Comparison of ENCODE assay signal across 18 cellular contexts in genomic region chr22:31241200-31241599, GRCh38. TPM values are rescaled to one million over a fixed set of nuclear protein-coding genes. Genes with fewer than 3 reads are reported as not detected.
DNase-seq lines count a peak whose midpoint lies in the region; ATAC-seq, FAIRE-seq and TF ChIP-seq lines count a peak whose summit lies in the region.
"Had no signal": no experiment of that assay in that cellular context is flagged by ENCODE, and none has a peak within 500 bp of the region (broad histone marks: within the 10 kb centered on the region; RNA-seq: fewer than 3 reads in every experiment).

No MANE protein-coding gene starts in this region.

- H3K4me1 ChIP-seq in K562 (replicated peaks in 1 of 2; ENCODE audit: control insufficient read depth in 2 of 2, insufficient read depth in 2 of 2, low read length in 2 of 2) (peaks cover 0 to 16% of the 10 kb centered on the region in 2 experiments; a peak in 3 of 5 replicates), mesodermal cell (ENCODE audit: control insufficient read depth, insufficient read depth, low read length, poor library complexity, severe bottlenecking) (peaks cover 77% of the 10 kb centered on the region), neuronal stem cell (ENCODE audit: control insufficient read depth in 2 of 2, insufficient read depth in 1 of 2, low read depth in 1 of 2, low read length in 2 of 2) (peaks cover 7 to 14% of the 10 kb centered on the region in 2 donors)
- H3K4me1 ChIP-seq: vagina had no signal

- no peak for TF ChIP-seq EP300 in K562 (IDR thresholded peaks at IDR 0.05; ENCODE audit: low read length)

- BruUV-seq in K562 (replicated peaks; lab: Mats Ljungman, UMichigan) = no TSS peak

- H3K9me3 ChIP-seq in K562 (replicated peaks; ENCODE audit: control insufficient read depth, insufficient read depth, low read depth, low read length) = no peaks in the 10 kb centered on the region
- H3K9me3 ChIP-seq in mesodermal cell (ENCODE audit: control insufficient read depth, low read length) = no peaks in the 10 kb centered on the region
- H3K9me3 ChIP-seq in neuronal stem cell (replicated peaks in 1 of 2; ENCODE audit: control insufficient read depth in 2 of 2, insufficient read depth in 1 of 2, low read depth in 1 of 2, low read length in 2 of 2) = no peaks in the 10 kb centered on the region
- H3K9me3 ChIP-seq: BLaER1, vagina had no signal

- DNase-seq in CD14-positive monocyte (ENCODE audit: low spot score) (no peak), HFFc6 (peak; percentile 4), K562 (ENCODE audit: extremely low read depth in 1 of 4, low spot score in 3 of 4) (peak in 3 of 4 experiments; percentile 10 to 25 (median 21)), neuronal stem cell (ENCODE audit: low spot score) (no peak), iPS-NIHi11 (ENCODE audit: low spot score) (no peak)
- DNase-seq in activated naive CD4-positive, alpha-beta T cell treated with anti-CD3 and anti-CD28 coated beads, Interleukin-2, amount 10 ng/mL, durations not matched to agents 7 days and 5 days = no peak
- DNase-seq: activated T-cell treated with anti-CD3 and anti-CD28 coated beads, Interleukin-2, amount 50 U/mL, for 4 hours; amygdala; dorsolateral prefrontal cortex; MV-4-11; NCI-H2171; retina; stimulated activated naive CD8-positive, alpha-beta T cell treated with anti-CD3 and anti-CD28 coated beads, Interleukin-15, Interleukin-2, amounts not matched to agents 100 U/mL and 50 U/mL, for 24 hours had no signal

- TF ChIP-seq POLR2A in K562 (conservative IDR thresholded peaks at IDR 0.05) = no peak

- H3K27me3 ChIP-seq in K562 (ENCODE audit: control insufficient read depth in 2 of 2, insufficient read depth in 2 of 2, low read length in 2 of 2) (no peaks in the 10 kb centered on the region), neuronal stem cell (ENCODE audit: control insufficient read depth in 3 of 3, insufficient read depth in 3 of 3, low read depth in 1 of 3, low read length in 3 of 3) (no peaks in the 10 kb centered on the region)
- H3K27me3 ChIP-seq: BLaER1, dorsolateral prefrontal cortex, vagina had no signal

- H4K20me1 ChIP-seq in K562 (replicated peaks; ENCODE audit: control insufficient read depth, insufficient read depth, low read length) = peaks cover 7% of the 10 kb centered on the region; the same call in 1 of the 2 replicates

- no peak overlapping the region for H2AK5ac ChIP-seq in neuronal stem cell (ENCODE audit: low read depth, low read length)

- peaks cover 0 to 1% (median 0%) of the 10 kb centered on the region in 7 donors for H3K9me3 Mint-ChIP-seq in CD14-positive monocyte
- H3K9me3 Mint-ChIP-seq in HFFc6 = no peaks in the 10 kb centered on the region
- no peaks in the 10 kb centered on the region for H3K9me3 Mint-ChIP-seq in activated naive CD4-positive, alpha-beta T cell treated with anti-CD3 and anti-CD28 coated beads, Interleukin-2, amount 10 ng/mL, durations not matched to agents 7 days and 5 days
- H3K9me3 Mint-ChIP-seq: activated T-cell treated with anti-CD3 and anti-CD28 coated beads, Interleukin-2, amount 50 U/mL, for 4 hours had no signal

- no peak overlapping the region for H2BK5ac ChIP-seq in neuronal stem cell (ENCODE audit: low read length)

- intact Hi-C loops in CD14-positive monocyte (cut with micrococcal nuclease) = no loop called here
- intact Hi-C loops in K562 (cut with micrococcal nuclease) = no loop called here

- no peak overlapping the region for H3K27ac ChIP-seq in K562 (ENCODE audit: extremely low read depth, low read depth, low read length)
- H3K27ac ChIP-seq in mesodermal cell (ENCODE audit: low read depth, low read length, severe bottlenecking) = peak overlapping the region; percentile 75
- no peak overlapping the region for H3K27ac ChIP-seq in neuronal stem cell (replicated peaks; ENCODE audit: low read length)
- H3K27ac ChIP-seq: BLaER1, dorsolateral prefrontal cortex, vagina had no signal

- H3K36me3 Mint-ChIP-seq in CD14-positive monocyte = peaks cover 27 to 41% of the 10 kb centered on the region in 2 donors
- H3K36me3 Mint-ChIP-seq in HFFc6 (ENCODE audit: low read depth) = no peaks in the 10 kb centered on the region
- peaks cover 26% of the 10 kb centered on the region for H3K36me3 Mint-ChIP-seq in activated naive CD4-positive, alpha-beta T cell treated with anti-CD3 and anti-CD28 coated beads, Interleukin-2, amount 10 ng/mL, durations not matched to agents 7 days and 5 days

- H3K4me2 ChIP-seq in K562 (ENCODE audit: insufficient read depth, low read length) (no peak overlapping the region), neuronal stem cell (ENCODE audit: insufficient read depth, low read length, poor library complexity, severe bottlenecking) (no peak overlapping the region)
- H3K4me2 ChIP-seq: BLaER1 had no signal

- no peak overlapping the region for H4K8ac ChIP-seq in neuronal stem cell (ENCODE audit: low read depth, low read length)

- H2BK12ac ChIP-seq in neuronal stem cell (ENCODE audit: low read length) = no peak overlapping the region

- H3K4ac ChIP-seq in neuronal stem cell (ENCODE audit: low read length) = no peak overlapping the region

- no peaks in the 10 kb centered on the region for H3K79me2 ChIP-seq in K562 (ENCODE audit: control insufficient read depth, insufficient read depth, low read length)

- TF ChIP-seq CTCF in CD14-positive monocyte (IDR thresholded peaks at IDR 0.05) (no peak), HFFc6 (IDR thresholded peaks at IDR 0.05) (no peak), K562 (IDR thresholded peaks at IDR 0.05 in 2 of 3, conservative IDR thresholded peaks at IDR 0.05 in 1 of 3; ENCODE audit: insufficient read depth in 2 of 3, low read depth in 1 of 3, low read length in 3 of 3) (no peak)

- H3K4me3 Mint-ChIP-seq in CD14-positive monocyte (no peak overlapping the region), HFFc6 (peak overlapping the region; percentile 28; the same call in 1 of the 2 replicates)
- H3K4me3 Mint-ChIP-seq in activated naive CD4-positive, alpha-beta T cell treated with anti-CD3 and anti-CD28 coated beads, Interleukin-2, amount 10 ng/mL, durations not matched to agents 7 days and 5 days = no peak overlapping the region
- H3K4me3 Mint-ChIP-seq: activated T-cell treated with anti-CD3 and anti-CD28 coated beads, Interleukin-2, amount 50 U/mL, for 4 hours had no signal

- H3K27me3 Mint-ChIP-seq in CD14-positive monocyte (ENCODE audit: low read depth in 3 of 3) (no peaks in the 10 kb centered on the region), HFFc6 (ENCODE audit: insufficient read depth) (no peaks in the 10 kb centered on the region)
- H3K27me3 Mint-ChIP-seq in activated naive CD4-positive, alpha-beta T cell treated with anti-CD3 and anti-CD28 coated beads, Interleukin-2, amount 10 ng/mL, durations not matched to agents 7 days and 5 days = no peaks in the 10 kb centered on the region

- no peak overlapping the region for H3K23ac ChIP-seq in neuronal stem cell (ENCODE audit: low read depth, low read length, poor library complexity)

- in situ Hi-C loops in K562 (cut with MboI) = no loop called here

- WGBS in K562 (ENCODE audit: insufficient coverage, low coverage, missing lambda C conversion rate) = 0% methylated on average over 1 of the region's 1 CpG
- WGBS in mesodermal cell (ENCODE audit: insufficient coverage in 2 of 2), 2 experiments = 17 to 65% methylated on average over 1 of the region's 1 CpG
- no CpG with 5 or more reads among the region's 1 CpG for WGBS in neuronal stem cell (ENCODE audit: extremely low coverage in 2 of 2, insufficient read length in 2 of 2, insufficient replicate concordance in 1 of 2), 2 donors

- peaks cover 3% of the 10 kb centered on the region for H3K79me1 ChIP-seq in neuronal stem cell (ENCODE audit: low read depth, low read length)

- POLR2A ChIA-PET in K562 (lab: Yijun Ruan, JAX) = interaction anchor here (1.1 kb wide), 2 partner anchors 10 to 12 kb away, joined by 4 read pairs; no protein-coding TSS in a partner anchor

- H3K27ac Mint-ChIP-seq in CD14-positive monocyte = peak overlapping the region in 4 of 7 donors; percentile 22 to 76 (median 43)
- H3K27ac Mint-ChIP-seq in HFFc6 = peak overlapping the region; percentile 61
- H3K27ac Mint-ChIP-seq in activated naive CD4-positive, alpha-beta T cell treated with anti-CD3 and anti-CD28 coated beads, Interleukin-2, amount 10 ng/mL, durations not matched to agents 7 days and 5 days = no peak overlapping the region

- no peak overlapping the region for H3K4me3 ChIP-seq in K562
- no peak overlapping the region for H3K4me3 ChIP-seq in mesodermal cell (ENCODE audit: extremely low read depth, insufficient read depth, low read length, poor library complexity, severe bottlenecking)
- H3K4me3 ChIP-seq in neuronal stem cell (ENCODE audit: low read length in 2 of 2) = no peak overlapping the region
- H3K4me3 ChIP-seq: BLaER1, dorsolateral prefrontal cortex, vagina had no signal

- ATAC-seq in K562 (no peak), GM19463 (IDR thresholded peaks at IDR 0.05; ENCODE audit: unreplicated experiment) (no peak)
- ATAC-seq: activated T-cell treated with anti-CD3 and anti-CD28 coated beads, Interleukin-2, amount 50 U/mL, for 4 hours; stimulated activated naive CD8-positive, alpha-beta T cell treated with anti-CD3 and anti-CD28 coated beads, Interleukin-15, Interleukin-2, amounts not matched to agents 100 U/mL and 50 U/mL, for 24 hours had no signal

- no peak overlapping the region for H2BK120ac ChIP-seq in neuronal stem cell (ENCODE audit: low read depth, low read length)

- H3K9ac ChIP-seq in K562 (ENCODE audit: insufficient read depth in 1 of 2, low read depth in 2 of 2, low read length in 2 of 2) (no peak overlapping the region), neuronal stem cell (ENCODE audit: low read depth, low read length, poor library complexity) (no peak overlapping the region)
- H3K9ac ChIP-seq: BLaER1 had no signal

- FAIRE-seq in K562 (lab: Jason Lieb, UNC) = peak; percentile 67
- FAIRE-seq: GM19239 had no signal

- H2BK15ac ChIP-seq in neuronal stem cell (ENCODE audit: low read length) = no peak overlapping the region

- H3K4me1 Mint-ChIP-seq in CD14-positive monocyte = peaks cover 4% of the 10 kb centered on the region
- peaks cover 61% of the 10 kb centered on the region for H3K4me1 Mint-ChIP-seq in HFFc6 (ENCODE audit: low read depth)
- H3K4me1 Mint-ChIP-seq in activated naive CD4-positive, alpha-beta T cell treated with anti-CD3 and anti-CD28 coated beads, Interleukin-2, amount 10 ng/mL, durations not matched to agents 7 days and 5 days = peaks cover 37% of the 10 kb centered on the region

- no peak for TF ChIP-seq RAD21 in K562 (CRISPR knock-in tag; conservative IDR thresholded peaks at IDR 0.05 in 1 of 2, IDR thresholded peaks at IDR 0.05 in 1 of 2)

- no peak overlapping the region for H3K14ac ChIP-seq in neuronal stem cell (ENCODE audit: low read length)

- no peaks in the 10 kb centered on the region for H3K9me1 ChIP-seq in K562 (ENCODE audit: control insufficient read depth, insufficient read depth, low read length)

- H4K91ac ChIP-seq in neuronal stem cell (ENCODE audit: low read depth, low read length, poor library complexity) = no peak overlapping the region

- no peak overlapping the region for H3K18ac ChIP-seq in neuronal stem cell (ENCODE audit: low read length)

- CTCF ChIA-PET in K562 (lab: Yijun Ruan, JAX; ENCODE audit: low intra/inter-chr PET ratio) = no interaction called here
- CTCF ChIA-PET in activated naive CD4-positive, alpha-beta T cell treated with anti-CD3 and anti-CD28 coated beads, Interleukin-2, amount 10 ng/mL, durations not matched to agents 7 days and 5 days (lab: Charles Lee) = interaction anchor here (1.4 kb wide), 1 partner anchor 23 kb away, joined by 3 read pairs; no protein-coding TSS in a partner anchor

- H3K36me3 ChIP-seq in K562 (ENCODE audit: control insufficient read depth, insufficient read depth, low read length) (no peaks in the 10 kb centered on the region), mesodermal cell (ENCODE audit: control insufficient read depth, insufficient read depth, low read length) (peaks cover 9% of the 10 kb centered on the region), neuronal stem cell (replicated peaks in 1 of 2; ENCODE audit: control insufficient read depth in 2 of 2, insufficient read depth in 2 of 2, low read length in 2 of 2) (peaks cover 0 to 12% of the 10 kb centered on the region in 2 donors)
- H3K36me3 ChIP-seq: vagina had no signal

- no peak overlapping the region for H2AFZ ChIP-seq in K562 (ENCODE audit: low read depth, low read length)
- H2AFZ ChIP-seq in neuronal stem cell (ENCODE audit: low read length) = no peak overlapping the region

RNA-seq across cellular contexts. Expression of gene LIMK2, which starts 29.1 kb away (rescaled TPM):
- polyA plus RNA-seq in CD14-positive monocyte (10 to 100 TPM in 1 of 2 donors, 1 to 10 TPM in 1; 5.5 to 10.1 TPM), K562 (2011; rRNA removed) (4.3 and 6.6 TPM in 2 replicates), K562 (2014; fragmentation: Illumina TruSeq; extraction: Trizol) (12.0 and 12.3 TPM in 2 replicates), K562 (2014; fragmentation: Nextera tagmentation; extraction: Ambion mirVana) (1 to 10 TPM; 1.1 to 1.3 TPM), K562 (2014; rRNA removed) (5.9 and 9.0 TPM in 2 replicates)
- total RNA-seq in HFFc6 (2021; fragmentation: NEBNext Ultra II Directional; extraction: Animal tissue kit (Norgen Biotek cat#: 25700)) = 10 to 100 TPM; 27.9 to 31.4 (median 28.9) TPM
- 40.3 and 41.1 TPM in 2 replicates for total RNA-seq in K562 (2011; cell fraction: chromatin; rRNA removed; ENCODE audit: low replicate concordance)
- 17.3 and 19.1 TPM in 2 replicates for total RNA-seq in K562 (2011; cell fraction: nucleolus; rRNA removed)
- 26.4 and 30.2 TPM in 2 replicates for total RNA-seq in K562 (2011; cell fraction: nucleoplasm; rRNA removed)
- total RNA-seq in K562 (2014; rRNA removed) (11.1 and 14.5 TPM in 2 replicates), K562 (2014; rRNA removed; fragmentation: Illumina TruSeq; extraction: Trizol) (8.0 and 8.5 TPM in 2 replicates), K562 (2015; rRNA removed; fragmentation: Illumina TruSeq; extraction: Trizol) (7.9 and 8.9 TPM in 2 replicates), K562 (2021) (14.2 TPM in 2 replicates)
- 5.3 and 5.8 TPM in 2 replicates for polyA plus RNA-seq in K562 (2011; cell fraction: cytosol; rRNA removed)
- 12.7 and 15.5 TPM in 2 replicates for polyA plus RNA-seq in K562 (2011; cell fraction: nucleus; rRNA removed)
- 8.8 and 9.2 TPM in 2 replicates for polyA plus RNA-seq in K562 (2012)
- polyA minus RNA-seq in K562 (2011; rRNA and poly(A)+ RNA removed) = 7.1 and 8.2 TPM in 2 replicates
- 3.5 and 3.9 TPM in 2 replicates for polyA minus RNA-seq in K562 (2011; cell fraction: cytosol; rRNA and poly(A)+ RNA removed)
- polyA minus RNA-seq in K562 (2011; cell fraction: nucleus; rRNA and poly(A)+ RNA removed) = 7.9 and 14.3 TPM in 2 replicates
- 36.4 TPM for polyA plus RNA-seq in mesodermal cell (2013, experiment 1 of 2)
- 33.4 TPM for polyA plus RNA-seq in mesodermal cell (2013, experiment 2 of 2)
- polyA plus RNA-seq in neuronal stem cell (2013, experiment 1 of 2) = 27.2 TPM
- polyA plus RNA-seq in neuronal stem cell (2013, experiment 2 of 2) = 24.6 TPM

RNA-seq across cellular contexts. Expression of gene PIK3IP1, which starts 51.1 kb away (rescaled TPM):
- polyA plus RNA-seq in CD14-positive monocyte (10 to 100 TPM; 21.8 to 21.9 TPM), K562 (2011; rRNA removed) (0.71 and 2.3 TPM in 2 replicates), K562 (2014; fragmentation: Illumina TruSeq; extraction: Trizol) (0.83 and 1.1 TPM in 2 replicates), K562 (2014; fragmentation: Nextera tagmentation; extraction: Ambion mirVana) (under 1 TPM; 0.11 to 0.18 TPM), K562 (2014; rRNA removed) (0.88 and 1.2 TPM in 2 replicates)
- total RNA-seq in HFFc6 (2021; fragmentation: NEBNext Ultra II Directional; extraction: Animal tissue kit (Norgen Biotek cat#: 25700)) = 10 to 100 TPM in 1 of 6 experiments, 1 to 10 TPM in 5; 8.3 to 11.3 (median 8.9) TPM
- total RNA-seq in K562 (2011; cell fraction: chromatin; rRNA removed; ENCODE audit: low replicate concordance) = 3.1 and 4.7 TPM in 2 replicates
- total RNA-seq in K562 (2011; cell fraction: nucleolus; rRNA removed) = 5.1 and 6.2 TPM in 2 replicates
- 5.6 and 6.2 TPM in 2 replicates for total RNA-seq in K562 (2011; cell fraction: nucleoplasm; rRNA removed)
- total RNA-seq in K562 (2014; rRNA removed) (0.77 and 1.0 TPM in 2 replicates), K562 (2014; rRNA removed; fragmentation: Illumina TruSeq; extraction: Trizol) (0.67 and 0.76 TPM in 2 replicates), K562 (2015; rRNA removed; fragmentation: Illumina TruSeq; extraction: Trizol) (0.68 and 0.87 TPM in 2 replicates), K562 (2021) (1.3 TPM in 2 replicates)
- polyA plus RNA-seq in K562 (2011; cell fraction: cytosol; rRNA removed) = 0.73 and 2.3 TPM in 2 replicates
- 1.7 and 2.8 TPM in 2 replicates for polyA plus RNA-seq in K562 (2011; cell fraction: nucleus; rRNA removed)
- polyA plus RNA-seq in K562 (2012) = 1.0 and 2.6 TPM in 2 replicates
- 1.1 and 2.5 TPM in 2 replicates for polyA minus RNA-seq in K562 (2011; rRNA and poly(A)+ RNA removed)
- 2.5 TPM in 1 of 2 replicates, not detected in the other for polyA minus RNA-seq in K562 (2011; cell fraction: cytosol; rRNA and poly(A)+ RNA removed)
- polyA minus RNA-seq in K562 (2011; cell fraction: nucleus; rRNA and poly(A)+ RNA removed) = 1.2 and 3.6 TPM in 2 replicates
- polyA plus RNA-seq in mesodermal cell (2013, experiment 1 of 2) = 15.9 TPM
- polyA plus RNA-seq in mesodermal cell (2013, experiment 2 of 2) = 13.4 TPM
- 2.2 TPM for polyA plus RNA-seq in neuronal stem cell (2013, experiment 1 of 2)
- polyA plus RNA-seq in neuronal stem cell (2013, experiment 2 of 2) = 2.4 TPM

Comparison
In these comparisons a context has a peak if more than half of its experiments do, and no peak if none do; other contexts are left out.
1. DNase-seq: peak in HFFc6 (single experiment) and K562 (3 of 4); none in CD14-positive monocyte (single experiment), neuronal stem cell (single experiment), activated naive CD4-positive, alpha-beta T cell treated with anti-CD3 and anti-CD28 coated beads, Interleukin-2, amount 10 ng/mL, durations not matched to agents 7 days and 5 days (single experiment) and iPS-NIHi11 (single experiment).